14 cellular contexts compared by ENCODE assay signal in the genomic region with DNA sequence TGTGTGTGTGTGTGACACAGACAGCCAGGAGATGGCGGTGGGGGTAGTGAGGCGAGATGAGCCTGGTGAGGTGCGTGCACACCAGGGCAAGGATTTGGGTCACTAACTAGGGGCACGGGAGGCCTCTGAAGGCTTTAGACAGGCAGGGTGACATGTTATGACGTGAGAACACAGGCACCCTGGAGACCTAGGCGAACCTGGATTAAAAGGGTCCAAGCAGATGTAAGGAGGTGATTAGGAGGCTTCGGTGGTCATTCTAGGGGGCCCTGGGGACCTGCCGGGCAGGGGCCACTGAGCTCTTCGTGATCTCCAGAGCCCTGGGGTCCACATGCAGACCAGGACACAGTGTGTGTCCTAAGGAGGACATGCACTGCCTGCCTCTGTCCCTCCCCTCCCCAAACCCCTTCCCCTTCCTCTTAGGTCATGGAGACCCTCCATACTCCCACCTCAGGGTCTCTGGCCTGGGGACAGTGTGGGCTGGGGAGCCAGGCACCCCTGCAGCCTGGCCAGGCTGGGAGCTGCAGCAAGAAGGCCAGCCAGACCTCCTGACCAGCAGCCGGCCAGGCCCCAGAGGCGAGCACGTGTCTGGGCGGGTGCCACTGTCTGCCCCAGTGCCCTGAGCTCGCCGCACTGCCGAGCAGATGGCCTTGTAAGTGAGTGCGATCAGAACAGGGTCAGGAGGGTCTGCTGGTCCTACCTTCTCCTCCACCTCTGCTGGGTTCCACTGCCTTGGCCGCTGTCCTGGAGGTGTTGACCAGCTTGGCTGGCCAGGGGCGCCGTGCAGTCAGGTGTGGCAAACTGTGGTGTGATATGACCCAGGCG. TPM values are rescaled to one million over a fixed set of nuclear protein-coding genes. Genes with fewer than 3 reads are reported as not detected.
DNase-seq lines count a peak whose midpoint lies in the region; ATAC-seq and TF ChIP-seq lines count a peak whose summit lies in the region.
"Had no signal": no experiment of that assay in that cellular context is flagged by ENCODE, and none has a peak within 500 bp of the region (broad histone marks: within the 10 kb centered on the region; RNA-seq: fewer than 3 reads in every experiment).

No MANE protein-coding gene starts in this region.

- H3K4me2 ChIP-seq in neural progenitor cell = no peak overlapping the region

- no peaks in the 10 kb centered on the region for H4K20me1 ChIP-seq in neural progenitor cell (ENCODE audit: low read depth)

- H3K27me3 ChIP-seq in neural progenitor cell (no peaks in the 10 kb centered on the region), upper lobe of left lung (no peaks in the 10 kb centered on the region)

- no peaks in the 10 kb centered on the region for H3K36me3 ChIP-seq in neural progenitor cell
- no peaks in the 10 kb centered on the region for H3K36me3 ChIP-seq in upper lobe of left lung
- H3K36me3 ChIP-seq: HAP-1 had no signal

- H3K4me1 ChIP-seq in neural progenitor cell = no peaks in the 10 kb centered on the region
- H3K4me1 ChIP-seq in upper lobe of left lung = no peaks in the 10 kb centered on the region

- H3F3A ChIP-seq in neural progenitor cell (ENCODE audit: low read depth) = no peaks in the 10 kb centered on the region

- H3K4me3 ChIP-seq in coronary artery (no peak overlapping the region), neural progenitor cell (no peak overlapping the region), upper lobe of left lung (no peak overlapping the region)
- H3K4me3 ChIP-seq: HAP-1 had no signal

- no peak for TF ChIP-seq EP300 in upper lobe of left lung (IDR thresholded peaks at IDR 0.05)

- no peak for TF ChIP-seq POLR2A in upper lobe of left lung (IDR thresholded peaks at IDR 0.05)

- DNase-seq in RWPE1 (ENCODE audit: low spot score) (no peak), coronary artery (ENCODE audit: low spot score) (peak; percentile 68), neural progenitor cell (ENCODE audit: low spot score) (no peak), upper lobe of left lung (peak; percentile 16 to 72), NCI-H2081 (lab: John Stamatoyannopoulos, UW) (no peak), AML-193 (lab: John Stamatoyannopoulos, UW) (no peak), NCI-H1048 (lab: John Stamatoyannopoulos, UW) (no peak)
- DNase-seq: DMS153, EL, NCI-H1092, NCI-H1694, SHP77 had no signal

- H3K9me3 Mint-ChIP-seq in neural progenitor cell = peaks cover 4% of the 10 kb centered on the region

- no peak overlapping the region for H3K9ac ChIP-seq in neural progenitor cell

- H3K27ac ChIP-seq in RWPE1 (peak overlapping the region; percentile 76), coronary artery (no peak overlapping the region), neural progenitor cell (no peak overlapping the region), upper lobe of left lung (no peak overlapping the region)
- H3K27ac ChIP-seq: C4-2B had no signal

- CTCF ChIA-PET in RWPE1 (lab: Yijun Ruan, JAX) = interaction anchor here (1.1 kb wide), 1 partner anchor 13 kb away, joined by 3 read pairs; no protein-coding TSS in a partner anchor

- peak in 1 of 2 donors; percentile 60 for ATAC-seq in upper lobe of left lung (ENCODE audit: low FRiP score in 2 of 2)

- H3K27me3 Mint-ChIP-seq in neural progenitor cell (ENCODE audit: insufficient read depth, low read depth) = peaks cover 17% of the 10 kb centered on the region

- no peaks in the 10 kb centered on the region for H3K79me2 ChIP-seq in neural progenitor cell (ENCODE audit: low read depth)

- peak overlapping the region; percentile 13 for H3K4me3 Mint-ChIP-seq in neural progenitor cell

- H3K36me3 Mint-ChIP-seq in neural progenitor cell = no peaks in the 10 kb centered on the region

- TF ChIP-seq CTCF in RWPE1 (conservative IDR thresholded peaks at IDR 0.05; ENCODE audit: low read depth) (no peak), coronary artery (IDR thresholded peaks at IDR 0.05) (no peak), neural progenitor cell (IDR thresholded peaks at IDR 0.05) (no peak), upper lobe of left lung (IDR thresholded peaks at IDR 0.05) (no peak)

- no peak overlapping the region for H2AFZ ChIP-seq in neural progenitor cell (replicated peaks)

- peaks cover 3% of the 10 kb centered on the region for H3K4me1 Mint-ChIP-seq in neural progenitor cell

- POLR2A ChIA-PET in RWPE1 (lab: Yijun Ruan, JAX; ENCODE audit: low non-redundant PET) = no interaction called here

- H3K27ac Mint-ChIP-seq in neural progenitor cell = peak overlapping the region; percentile 18

- no peaks in the 10 kb centered on the region for H3K9me3 ChIP-seq in neural progenitor cell (ENCODE audit: low read depth)
- H3K9me3 ChIP-seq in upper lobe of left lung = peaks cover 0 to 4% (median 0%) of the 10 kb centered on the region in 4 donors
- H3K9me3 ChIP-seq: HAP-1 had no signal

- 69 to 85% methylated on average over 10 to 21 of the region's 21 CpGs for WGBS in upper lobe of left lung, 2 donors

RNA-seq across cellular contexts. Expression of a gene that starts 32.1 kb away (rescaled TPM):
- total RNA-seq in neural progenitor cell (ENCODE audit: low replicate concordance) = 31.7 and 37.1 TPM in 2 replicates
- 10 to 100 TPM; 12.6 to 43.0 (median 27.4) TPM for total RNA-seq in upper lobe of left lung

RNA-seq across cellular contexts. Expression of a gene that starts 40.2 kb away (rescaled TPM):
- total RNA-seq in neural progenitor cell (ENCODE audit: low replicate concordance) (not detected in 2 replicates), upper lobe of left lung (not detected)

Comparison
In these comparisons a context has a peak if more than half of its experiments do, and no peak if none do; other contexts are left out.
1. DNase-seq: peak in coronary artery (single experiment) and upper lobe of left lung (2 of 2); none in RWPE1 (single experiment), neural progenitor cell (single experiment), NCI-H2081 (0 of 2), AML-193 (0 of 2) and NCI-H1048 (single experiment).